Comparison of ENCODE assay signal across 9 cellular contexts in the genomic region with DNA sequence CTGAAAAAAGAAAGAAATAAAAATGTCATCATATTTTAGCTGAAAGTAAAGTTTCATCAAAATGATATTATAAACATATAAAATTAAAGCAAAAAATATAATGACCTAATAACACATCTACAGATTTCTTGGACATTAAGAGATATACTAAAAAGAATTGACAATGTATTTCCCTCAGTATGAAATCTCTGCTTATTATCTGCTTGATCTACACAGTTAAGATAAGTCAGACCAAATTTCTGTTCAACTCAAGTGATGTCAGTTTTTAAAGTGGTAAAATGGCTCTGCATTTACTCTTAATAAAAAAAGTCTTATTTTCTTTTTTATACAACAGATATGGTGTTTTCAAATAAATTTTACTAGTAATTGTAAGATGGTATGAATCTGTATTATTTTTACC.
"Had no signal": no experiment of that assay in that cellular context is flagged by ENCODE, and none has a peak within 500 bp of the region (broad histone marks: within the 10 kb centered on the region; RNA-seq: fewer than 3 reads in every experiment).

No MANE protein-coding gene starts in this region.

- H3K4me2 ChIP-seq: GM23338, KMS-11 had no signal

- H2AFZ ChIP-seq: GM23338 had no signal

- FAIRE-seq: H1, H54, HepG2 had no signal

- H3K4me3 ChIP-seq: GM23338 had no signal

- ATAC-seq: GM23338, HepG2 had no signal

- H3K9ac ChIP-seq: KMS-11 had no signal

- DNase-seq: H9, HCEC 1CT, KBM-7 had no signal

- H3K27ac ChIP-seq: HL-60, KMS-11 had no signal
